In the genomic region with DNA sequence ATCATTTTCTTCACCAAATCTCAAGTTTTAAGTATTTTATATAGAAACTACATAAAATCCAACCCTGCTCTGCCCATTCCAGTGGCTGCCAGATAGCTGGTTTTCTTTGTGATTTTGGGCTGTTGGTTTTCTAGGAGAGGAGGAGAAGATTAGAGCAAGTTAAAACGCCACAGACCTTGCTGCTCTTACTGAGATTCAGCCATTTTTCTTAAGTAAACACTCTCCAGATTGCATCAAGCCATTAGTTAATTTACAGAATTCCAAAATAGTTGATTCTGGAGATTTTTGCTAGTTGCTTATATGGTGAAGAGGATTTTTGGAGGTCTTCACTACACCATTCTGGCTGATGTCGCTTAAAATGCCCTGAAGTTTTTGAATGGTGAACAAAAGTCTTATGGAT, we compare ENCODE assay signal across 11 cellular contexts.
"Had no signal": no experiment of that assay in that cellular context is flagged by ENCODE, and none has a peak within 500 bp of the region (broad histone marks: within the 10 kb centered on the region; RNA-seq: fewer than 3 reads in every experiment).

No MANE protein-coding gene starts in this region.

- ATAC-seq: GM23338, HCT116 had no signal

- H3K4me2 ChIP-seq: GM23338 had no signal

- H3K9ac ChIP-seq: GM23248 had no signal

- FAIRE-seq: H1, H54 had no signal

- H3K27ac ChIP-seq: GM23248 had no signal

- H2AFZ ChIP-seq: GM23248, GM23338 had no signal

- H3K4me3 ChIP-seq: GM23248, GM23338, HAP-1 had no signal

- H3K36me3 ChIP-seq: HAP-1 had no signal

- H3K4me1 ChIP-seq: HAP-1 had no signal

- DNase-seq: GM23248, GOT3, H7, H9, HCEC 1CT, HFFc6 had no signal

- H3K9me3 ChIP-seq: HAP-1 had no signal
